25 cellular contexts compared by ENCODE assay signal in genomic region chr5:6785861-6786180, GRCh38.
"Had no signal": no experiment of that assay in that cellular context is flagged by ENCODE, and none has a peak within 500 bp of the region (broad histone marks: within the 10 kb centered on the region; RNA-seq: fewer than 3 reads in every experiment).

No MANE protein-coding gene starts in this region.

- H3K4me1 ChIP-seq: esophagus squamous epithelium, gastroesophageal sphincter, left ventricle myocardium inferior, lower lobe of right lung, right atrium auricular region, sigmoid colon, thyroid gland, upper lobe of left lung, uterus had no signal

- H3K4me3 ChIP-seq: esophagus squamous epithelium, gastroesophageal sphincter, left ventricle myocardium inferior, lower lobe of right lung, ovary, right atrium auricular region, sigmoid colon, skin epidermis, suprapubic skin, thyroid gland, upper lobe of left lung, uterus had no signal

- H3K4me3 Mint-ChIP-seq: dendritic cell treated with granulocyte-macrophage colony-stimulating factor and Interleukin-4, amounts not matched to agents 40 ng/mL and 50 ng/mL, for 4 days; effector memory CD8-positive, alpha-beta T cell; memory B cell; mesothelial cell of epicardium; nephron progenitor cell; stimulated activated naive B cell treated with anti-CD40 and anti-IgM and Interleukin-4, amounts not matched to agents 10 μg/mL and 1 μg/mL and 100 μg/mL, for 72 hours had no signal

- H3K36me3 Mint-ChIP-seq: memory B cell; mesothelial cell of epicardium; stimulated activated naive B cell treated with anti-CD40 and anti-IgM and Interleukin-4, amounts not matched to agents 10 μg/mL and 1 μg/mL and 100 μg/mL, for 72 hours had no signal

- ATAC-seq: effector memory CD8-positive, alpha-beta T cell; gastroesophageal sphincter; left cardiac atrium; lower lobe of right lung; stimulated activated naive B cell treated with anti-CD40 and anti-IgM and Interleukin-4, amounts not matched to agents 10 μg/mL and 1 μg/mL and 100 μg/mL, for 72 hours had no signal

- DNase-seq: effector memory CD8-positive, alpha-beta T cell; esophagus squamous epithelium; foreskin fibroblast; glutamatergic neuron; kidney; left cardiac atrium; left ventricle myocardium inferior; lower lobe of right lung; nephron progenitor cell; ovary; sigmoid colon; stimulated activated CD4-positive, alpha-beta T cell treated with anti-CD3 and anti-CD28 coated beads, Interleukin-2, amount 100 ng/mL, for 24 hours; stimulated activated CD4-positive, alpha-beta T cell treated with anti-CD3 and anti-CD28 coated beads, Interleukin-4, amount 100 ng/mL, for 4 hours; stimulated activated naive B cell treated with anti-CD40 and anti-IgM and Interleukin-4, amounts not matched to agents 10 μg/mL and 1 μg/mL and 100 μg/mL, for 72 hours; thyroid gland; upper lobe of left lung; uterus had no signal

- H3K27me3 ChIP-seq: gastroesophageal sphincter, ovary, right atrium auricular region, sigmoid colon, suprapubic skin, thyroid gland, upper lobe of left lung, uterus had no signal

- H3K9me3 Mint-ChIP-seq: dendritic cell treated with granulocyte-macrophage colony-stimulating factor and Interleukin-4, amounts not matched to agents 40 ng/mL and 50 ng/mL, for 4 days; effector memory CD8-positive, alpha-beta T cell; memory B cell; nephron progenitor cell; stimulated activated naive B cell treated with anti-CD40 and anti-IgM and Interleukin-4, amounts not matched to agents 10 μg/mL and 1 μg/mL and 100 μg/mL, for 72 hours had no signal

- H3K27ac Mint-ChIP-seq: effector memory CD8-positive, alpha-beta T cell; memory B cell; mesothelial cell of epicardium; nephron progenitor cell; stimulated activated naive B cell treated with anti-CD40 and anti-IgM and Interleukin-4, amounts not matched to agents 10 μg/mL and 1 μg/mL and 100 μg/mL, for 72 hours had no signal

- H3K27ac ChIP-seq: epithelial cell of prostate, esophagus squamous epithelium, gastroesophageal sphincter, left ventricle myocardium inferior, lower lobe of right lung, right atrium auricular region, sigmoid colon, skin epidermis, suprapubic skin, thyroid gland, upper lobe of left lung, uterus had no signal

- H3K36me3 ChIP-seq: esophagus squamous epithelium, gastroesophageal sphincter, left ventricle myocardium inferior, lower lobe of right lung, ovary, right atrium auricular region, sigmoid colon, suprapubic skin, thyroid gland, upper lobe of left lung, uterus had no signal

- H3K9me3 ChIP-seq: esophagus squamous epithelium, gastroesophageal sphincter, left ventricle myocardium inferior, lower lobe of right lung, ovary, right atrium auricular region, sigmoid colon, suprapubic skin, thyroid gland, upper lobe of left lung, uterus had no signal

- H3K4me1 Mint-ChIP-seq: mesothelial cell of epicardium had no signal
